ENCODE assay signal across 13 cellular contexts in the genomic region with DNA sequence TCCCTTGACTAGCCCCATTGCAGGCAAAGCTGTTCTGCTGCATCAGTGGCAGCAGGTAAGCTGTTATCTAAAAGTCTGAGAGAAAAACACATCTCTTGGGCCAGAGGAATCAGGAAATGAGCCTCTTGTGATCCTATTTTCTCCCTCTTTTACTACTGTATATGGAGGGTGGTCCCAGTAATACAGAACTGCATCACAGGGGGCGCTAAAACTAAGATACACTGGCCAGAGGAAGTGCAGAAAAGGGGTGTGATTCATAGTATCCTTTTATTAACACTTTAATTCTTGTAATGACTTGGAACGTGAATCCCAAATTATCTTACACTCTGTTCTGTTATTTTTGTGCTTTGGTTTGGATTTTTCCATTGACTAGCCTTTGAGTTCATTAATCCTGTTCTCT. TPM values are rescaled to one million over a fixed set of nuclear protein-coding genes. Genes with fewer than 3 reads are reported as not detected.
A peak's percentile ranks its signal among the peaks of the same experiment; 100 is the strongest.
DNase-seq lines count a peak whose midpoint lies in the region; ATAC-seq and TF ChIP-seq lines count a peak whose summit lies in the region.
"Had no signal": no experiment of that assay in that cellular context is flagged by ENCODE, and none has a peak within 500 bp of the region (broad histone marks: within the 10 kb centered on the region; RNA-seq: fewer than 3 reads in every experiment).

No MANE protein-coding gene starts in this region.

- H3K4me1 ChIP-seq in cardiac muscle cell (ENCODE audit: low read depth), result no peaks in the 10 kb centered on the region
- H3K4me1 ChIP-seq: prostate gland had no signal

- H3K36me3 ChIP-seq in cardiac muscle cell, result no peaks in the 10 kb centered on the region
- H3K36me3 ChIP-seq: prostate gland had no signal

- no peak overlapping the region for H3K4me3 Mint-ChIP-seq in endothelial cell (ENCODE audit: unreplicated experiment)
- no peak overlapping the region for H3K4me3 Mint-ChIP-seq in stimulated activated effector memory CD8-positive, alpha-beta T cell treated with anti-CD3 and anti-CD28 coated beads, Interleukin-12 subunit alpha, Interleukin-12 subunit beta, amount 100 ng/mL, for 72 hours
- H3K4me3 Mint-ChIP-seq in activated T-cell treated with anti-CD3 and anti-CD28 coated beads, Interleukin-2, amount 50 U/mL, for 72 hours, result no peak overlapping the region
- H3K4me3 Mint-ChIP-seq: CD8-positive, alpha-beta T cell had no signal

- no peaks in the 10 kb centered on the region for H3K9me3 ChIP-seq in cardiac muscle cell (ENCODE audit: low read depth)
- H3K9me3 ChIP-seq: prostate gland had no signal

- H3K27ac ChIP-seq in cardiac muscle cell, result no peak overlapping the region
- H3K27ac ChIP-seq: prostate gland had no signal

- TF ChIP-seq CTCF in cardiac muscle cell (IDR thresholded peaks at IDR 0.05; ENCODE audit: low read depth, low read length) (peak; percentile 34), endothelial cell (IDR thresholded peaks at IDR 0.05; ENCODE audit: unreplicated experiment) (peak; percentile 31)

- DNase-seq in cardiac muscle cell (ENCODE audit: low read depth in 1 of 2, low spot score in 1 of 2) (peak; percentile 11 to 25), left ventricle myocardium superior (no peak), MV-4-11 (lab: John Stamatoyannopoulos, UW) (peak; percentile 35), endothelial cell (ENCODE audit: low spot score) (peak; percentile 13)
- no peak for DNase-seq in stimulated activated effector memory CD8-positive, alpha-beta T cell treated with anti-CD3 and anti-CD28 coated beads, Interleukin-12 subunit alpha, Interleukin-12 subunit beta, amount 100 ng/mL, for 72 hours (ENCODE audit: low spot score in 2 of 2)
- no peak for DNase-seq in activated T-cell treated with anti-CD3 and anti-CD28 coated beads, Interleukin-2, amount 50 U/mL, for 72 hours
- no peak for DNase-seq in activated CD8-positive, alpha-beta memory T cell treated with anti-CD3 and anti-CD28 coated beads, Interleukin-2, amount 50 U/mL, for 48 hours
- DNase-seq: CD8-positive, alpha-beta T cell; effector memory CD4-positive, alpha-beta T cell; kidney; NCI-H446 treated with DMSO at 0.1 percent for 48 hours had no signal

- peaks cover 8% of the 10 kb centered on the region for H3K36me3 Mint-ChIP-seq in endothelial cell (ENCODE audit: low read depth, unreplicated experiment)
- H3K36me3 Mint-ChIP-seq in stimulated activated effector memory CD8-positive, alpha-beta T cell treated with anti-CD3 and anti-CD28 coated beads, Interleukin-12 subunit alpha, Interleukin-12 subunit beta, amount 100 ng/mL, for 72 hours, result no peaks in the 10 kb centered on the region
- H3K36me3 Mint-ChIP-seq in activated T-cell treated with anti-CD3 and anti-CD28 coated beads, Interleukin-2, amount 50 U/mL, for 72 hours (ENCODE audit: insufficient read depth in 2 of 2), result no peaks in the 10 kb centered on the region
- H3K36me3 Mint-ChIP-seq: CD8-positive, alpha-beta T cell had no signal

- H3K27me3 ChIP-seq in cardiac muscle cell, result no peaks in the 10 kb centered on the region

- ATAC-seq in left ventricle myocardium superior, result no peak
- peak; percentile 46 for ATAC-seq in stimulated activated effector memory CD8-positive, alpha-beta T cell treated with anti-CD3 and anti-CD28 coated beads, Interleukin-12 subunit alpha, Interleukin-12 subunit beta, amount 100 ng/mL, for 72 hours
- ATAC-seq in GM21526 (IDR thresholded peaks at IDR 0.05; ENCODE audit: low FRiP score, unreplicated experiment), result no peak
- ATAC-seq in activated T-cell treated with anti-CD3 and anti-CD28 coated beads, Interleukin-2, amount 50 U/mL, for 72 hours (replicated peaks in 1 of 2), result no peak
- ATAC-seq: CD8-positive, alpha-beta T cell had no signal

- peaks cover 6% of the 10 kb centered on the region for H3K27me3 Mint-ChIP-seq in endothelial cell (ENCODE audit: unreplicated experiment)
- H3K27me3 Mint-ChIP-seq in activated T-cell treated with anti-CD3 and anti-CD28 coated beads, Interleukin-2, amount 50 U/mL, for 72 hours (ENCODE audit: low read depth), result no peaks in the 10 kb centered on the region

- H3K9me3 Mint-ChIP-seq in endothelial cell (ENCODE audit: unreplicated experiment), result peaks cover 6% of the 10 kb centered on the region
- no peaks in the 10 kb centered on the region for H3K9me3 Mint-ChIP-seq in stimulated activated effector memory CD8-positive, alpha-beta T cell treated with anti-CD3 and anti-CD28 coated beads, Interleukin-12 subunit alpha, Interleukin-12 subunit beta, amount 100 ng/mL, for 72 hours
- H3K9me3 Mint-ChIP-seq in activated T-cell treated with anti-CD3 and anti-CD28 coated beads, Interleukin-2, amount 50 U/mL, for 72 hours, result no peaks in the 10 kb centered on the region
- H3K9me3 Mint-ChIP-seq: CD8-positive, alpha-beta T cell had no signal

- H3K4me1 Mint-ChIP-seq in endothelial cell (ENCODE audit: unreplicated experiment), result peaks cover 5% of the 10 kb centered on the region
- H3K4me1 Mint-ChIP-seq in stimulated activated effector memory CD8-positive, alpha-beta T cell treated with anti-CD3 and anti-CD28 coated beads, Interleukin-12 subunit alpha, Interleukin-12 subunit beta, amount 100 ng/mL, for 72 hours, result no peaks in the 10 kb centered on the region
- H3K4me1 Mint-ChIP-seq in activated T-cell treated with anti-CD3 and anti-CD28 coated beads, Interleukin-2, amount 50 U/mL, for 72 hours (ENCODE audit: low read depth), result no peaks in the 10 kb centered on the region

- H3K4me3 ChIP-seq in cardiac muscle cell, result no peak overlapping the region
- H3K4me3 ChIP-seq: prostate gland had no signal

- no peak overlapping the region for H3K27ac Mint-ChIP-seq in endothelial cell (ENCODE audit: unreplicated experiment)
- H3K27ac Mint-ChIP-seq in stimulated activated effector memory CD8-positive, alpha-beta T cell treated with anti-CD3 and anti-CD28 coated beads, Interleukin-12 subunit alpha, Interleukin-12 subunit beta, amount 100 ng/mL, for 72 hours, result no peak overlapping the region
- no peak overlapping the region for H3K27ac Mint-ChIP-seq in activated T-cell treated with anti-CD3 and anti-CD28 coated beads, Interleukin-2, amount 50 U/mL, for 72 hours
- H3K27ac Mint-ChIP-seq: CD8-positive, alpha-beta T cell had no signal

- intact Hi-C loops in left ventricle myocardium superior (cut with micrococcal nuclease), result no loop called here

RNA-seq across cellular contexts. Expression of gene MED17, which starts 8.8 kb away (rescaled TPM):
- total RNA-seq in cardiac muscle cell (39.2 and 43.9 TPM in 2 replicates), left ventricle myocardium superior (20.3 TPM), endothelial cell (ENCODE audit: unreplicated experiment) (38.7 TPM)
- polyA plus RNA-seq in cardiac muscle cell, result 28.7 and 37.8 TPM in 2 replicates
- total RNA-seq in activated T-cell treated with anti-CD3 and anti-CD28 coated beads, Interleukin-2, amount 50 U/mL, for 72 hours, result 10 to 100 TPM; 38.2 to 39.2 TPM

RNA-seq across cellular contexts. Expression of gene C11orf54, which starts 33.8 kb away (rescaled TPM):
- total RNA-seq in cardiac muscle cell, result 23.3 and 28.8 TPM in 2 replicates
- 23.5 and 34.3 TPM in 2 replicates for polyA plus RNA-seq in cardiac muscle cell
- total RNA-seq in left ventricle myocardium superior, result 36.4 TPM
- 23.1 TPM for total RNA-seq in endothelial cell (ENCODE audit: unreplicated experiment)
- 10 to 100 TPM; 36.2 to 44.8 TPM for total RNA-seq in activated T-cell treated with anti-CD3 and anti-CD28 coated beads, Interleukin-2, amount 50 U/mL, for 72 hours

RNA-seq across cellular contexts. Expression of gene TAF1D, which starts 34.0 kb away (rescaled TPM):
- total RNA-seq in cardiac muscle cell (27.7 and 60.7 TPM in 2 replicates), left ventricle myocardium superior (36.1 TPM), endothelial cell (ENCODE audit: unreplicated experiment) (131 TPM)
- 24.7 and 43.3 TPM in 2 replicates for polyA plus RNA-seq in cardiac muscle cell
- total RNA-seq in activated T-cell treated with anti-CD3 and anti-CD28 coated beads, Interleukin-2, amount 50 U/mL, for 72 hours, result 100 to 1,000 TPM; 284 to 353 TPM

Comparison
In these comparisons a context has a peak if more than half of its experiments do, and no peak if none do; other contexts are left out.
1. DNase-seq: peak in cardiac muscle cell (2 of 2), MV-4-11 (single experiment) and endothelial cell (single experiment); none in left ventricle myocardium superior (single experiment), stimulated activated effector memory CD8-positive, alpha-beta T cell treated with anti-CD3 and anti-CD28 coated beads, Interleukin-12 subunit alpha, Interleukin-12 subunit beta, amount 100 ng/mL, for 72 hours (0 of 2), activated T-cell treated with anti-CD3 and anti-CD28 coated beads, Interleukin-2, amount 50 U/mL, for 72 hours (0 of 2) and activated CD8-positive, alpha-beta memory T cell treated with anti-CD3 and anti-CD28 coated beads, Interleukin-2, amount 50 U/mL, for 48 hours (single experiment).